In the genomic region with DNA sequence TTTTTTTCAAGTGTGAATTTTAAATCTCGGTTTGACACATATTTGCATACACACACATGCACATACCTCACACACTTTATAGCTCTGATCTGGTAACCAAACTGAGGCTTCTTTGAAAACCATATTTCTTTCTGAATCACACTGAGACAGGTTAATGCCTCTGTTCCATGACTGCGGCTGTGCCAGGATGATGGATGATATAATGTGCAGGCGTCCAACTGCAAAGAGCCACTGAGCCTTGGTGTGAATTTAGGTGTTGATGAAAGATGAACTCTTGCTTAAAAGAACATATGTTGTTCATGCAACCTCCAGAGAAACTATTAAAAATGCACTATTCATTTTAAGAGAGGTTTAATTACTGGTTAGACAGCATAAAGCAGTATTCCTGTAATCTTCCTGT, we compare ENCODE assay signal across 26 cellular contexts.
"Had no signal": no experiment of that assay in that cellular context is flagged by ENCODE, and none has a peak within 500 bp of the region (broad histone marks: within the 10 kb centered on the region; RNA-seq: fewer than 3 reads in every experiment).

No MANE protein-coding gene starts in this region.

- ATAC-seq: activated CD4-positive, CD25-positive, alpha-beta regulatory T cell treated with anti-CD3 and anti-CD28 coated beads, Interleukin-2, amount 50 U/mL, for 24 hours; activated CD8-positive, alpha-beta memory T cell treated with anti-CD3 and anti-CD28 coated beads, Interleukin-2, amount 10 ng/mL, durations not matched to agents 7 days and 5 days; activated CD8-positive, alpha-beta T cell treated with anti-CD3 and anti-CD28 coated beads, Interleukin-2, amount 10 ng/mL, durations not matched to agents 7 days and 5 days; esophagus mucosa; foreskin keratinocyte; gastrocnemius medialis; heart left ventricle; T-helper 17 cell had no signal

- H3K27ac ChIP-seq: brain microvascular endothelial cell, coronary artery, dorsolateral prefrontal cortex, foreskin keratinocyte, gastrocnemius medialis, heart left ventricle, WERI-Rb-1 had no signal

- DNase-seq: activated B cell treated with CpG ODN at 0.5 μM for 24 hours; activated CD4-positive, alpha-beta memory T cell treated with anti-CD3 and anti-CD28 coated beads for 36 hours; activated CD4-positive, alpha-beta T cell treated with anti-CD3 and anti-CD28 coated beads for 48 hours; activated CD4-positive, alpha-beta T cell treated with anti-CD3 and anti-CD28 coated beads, Interleukin-2, amount 50 U/mL, for 1 hour; activated CD8-positive, alpha-beta memory T cell treated with anti-CD3 and anti-CD28 coated beads, Interleukin-2, amount 10 ng/mL, durations not matched to agents 7 days and 5 days; activated CD8-positive, alpha-beta memory T cell treated with anti-CD3 and anti-CD28 coated beads, Interleukin-2, amount 50 U/mL, for 4 hours; activated CD8-positive, alpha-beta T cell treated with anti-CD3 and anti-CD28 coated beads, Interleukin-2, amount 10 ng/mL, durations not matched to agents 7 days and 5 days; activated effector memory CD4-positive, alpha-beta T cell treated with anti-CD3 and anti-CD28 coated beads, Interleukin-2, amount 50 U/mL, for 16 hours; activated naive CD4-positive, alpha-beta T cell treated with anti-CD3 and anti-CD28 coated beads, Interleukin-2, amount 50 U/mL, for 16 hours; activated T-cell treated with anti-CD3 and anti-CD28 coated beads, Interleukin-2, amount 50 U/mL, for 1 hour; activated T-cell treated with anti-CD3 and anti-CD28 coated beads, Interleukin-2, amount 50 U/mL, for 48 hours; amniotic stem cell; brain microvascular endothelial cell; effector memory CD4-positive, alpha-beta T cell; endodermal cell; foreskin keratinocyte; gastrocnemius medialis; glutamatergic neuron; heart left ventricle; T-helper 17 cell; T1000; WERI-Rb-1 had no signal

- H3K4me1 ChIP-seq: foreskin keratinocyte, gastrocnemius medialis, heart left ventricle had no signal

- H3K36me3 ChIP-seq: brain microvascular endothelial cell, gastrocnemius medialis, heart left ventricle, WERI-Rb-1 had no signal

- H3K4me3 ChIP-seq: coronary artery, dorsolateral prefrontal cortex, gastrocnemius medialis, heart left ventricle had no signal
